8 cellular contexts compared by ENCODE assay signal in genomic region chr11:62974848-62975522, GRCh38. TPM values are rescaled to one million over a fixed set of nuclear protein-coding genes. Genes with fewer than 3 reads are reported as not detected.
DNase-seq lines count a peak whose midpoint lies in the region; ATAC-seq and TF ChIP-seq lines count a peak whose summit lies in the region.

No MANE protein-coding gene starts in this region.

- CTCF ChIA-PET in CD4-positive, alpha-beta T cell (lab: Charles Lee), result interaction anchor here (3.2 kb wide), 1 partner anchor 69 kb away, joined by 18 read pairs; no protein-coding TSS in a partner anchor

- H3K9me3 Mint-ChIP-seq in CD4-positive, alpha-beta T cell, result no peaks in the 10 kb centered on the region
- no peaks in the 10 kb centered on the region for H3K9me3 Mint-ChIP-seq in endothelial cell (ENCODE audit: unreplicated experiment)

- H3K9me3 ChIP-seq in CD4-positive, alpha-beta T cell (ENCODE audit: control insufficient read depth, low read length), result no peaks in the 10 kb centered on the region
- H3K9me3 ChIP-seq in HAP-1 (no peaks in the 10 kb centered on the region), parathyroid adenoma (ENCODE audit: control insufficient read depth, low read length) (no peaks in the 10 kb centered on the region)

- peak; percentile 10 for TF ChIP-seq CTCF in CD4-positive, alpha-beta T cell (IDR thresholded peaks at IDR 0.05)
- no peak for TF ChIP-seq CTCF in endothelial cell (IDR thresholded peaks at IDR 0.05; ENCODE audit: unreplicated experiment)
- peak; percentile 37 for TF ChIP-seq CTCF in parathyroid adenoma (IDR thresholded peaks at IDR 0.05)

- in situ Hi-C loops in HAP-1 (cut with MboI; ENCODE audit: low sequenced_read_pairs) (no loop called here), ACHN (cut with HindIII; ENCODE audit: low pct_ligation_motif_present, low pct_unique_long_range_greater_than_20kb, low sequenced_read_pairs) (no loop called here)

- H3K4me3 ChIP-seq in HAP-1, result no peak overlapping the region
- H3K4me3 ChIP-seq in parathyroid adenoma (ENCODE audit: low read depth, low read length), result no peak overlapping the region

- H3K4me3 Mint-ChIP-seq in CD4-positive, alpha-beta T cell, result no peak overlapping the region
- H3K4me3 Mint-ChIP-seq in endothelial cell (ENCODE audit: unreplicated experiment), result no peak overlapping the region

- POLR2A ChIA-PET in CD4-positive, alpha-beta T cell (lab: Charles Lee), result no interaction called here

- no peaks in the 10 kb centered on the region for H3K36me3 Mint-ChIP-seq in CD4-positive, alpha-beta T cell (ENCODE audit: low read depth)
- peaks cover 12% of the 10 kb centered on the region for H3K36me3 Mint-ChIP-seq in endothelial cell (ENCODE audit: low read depth, unreplicated experiment)

- no peak overlapping the region for H3K9ac ChIP-seq in parathyroid adenoma

- intact Hi-C loops in CD4-positive, alpha-beta T cell (cut with DNase I, micrococcal nuclease), result no loop called here

- DNase-seq in CD4-positive, alpha-beta T cell, result peak in 2 of 10 experiments; percentile 2 to 6
- peak; percentile 56 to 85 for DNase-seq in HAP-1 (ENCODE audit: low spot score in 2 of 2)
- peak; percentile 85 for DNase-seq in NCI-H82 (lab: John Stamatoyannopoulos, UW)
- DNase-seq in endothelial cell (ENCODE audit: low spot score), result peak; percentile 43
- no peak for DNase-seq in ACHN
- no peak for DNase-seq in NCI-H446 treated with DMSO at 0.1 percent for 48 hours (lab: John Stamatoyannopoulos, UW)

- no peaks in the 10 kb centered on the region for H3K4me1 Mint-ChIP-seq in CD4-positive, alpha-beta T cell (ENCODE audit: low read depth)
- peaks cover 3% of the 10 kb centered on the region for H3K4me1 Mint-ChIP-seq in endothelial cell (ENCODE audit: unreplicated experiment)

- H3K4me1 ChIP-seq in HAP-1 (no peaks in the 10 kb centered on the region), parathyroid adenoma (no peaks in the 10 kb centered on the region)

- H3K27ac ChIP-seq in CD4-positive, alpha-beta T cell (ENCODE audit: low read depth, low read length), result no peak overlapping the region
- no peak overlapping the region for H3K27ac ChIP-seq in parathyroid adenoma

- no peak overlapping the region for H2AFZ ChIP-seq in parathyroid adenoma

- H3K27ac Mint-ChIP-seq in CD4-positive, alpha-beta T cell, result no peak overlapping the region
- no peak overlapping the region for H3K27ac Mint-ChIP-seq in endothelial cell (ENCODE audit: unreplicated experiment)

- no peak overlapping the region for H3K4me2 ChIP-seq in parathyroid adenoma (ENCODE audit: low read length)

- no peaks in the 10 kb centered on the region for H3K79me2 ChIP-seq in parathyroid adenoma

- peaks cover 5% of the 10 kb centered on the region for H3K27me3 ChIP-seq in CD4-positive, alpha-beta T cell (ENCODE audit: control insufficient read depth, insufficient read depth, low read length)
- no peaks in the 10 kb centered on the region for H3K27me3 ChIP-seq in HAP-1 (ENCODE audit: low read depth)
- H3K27me3 ChIP-seq in parathyroid adenoma (ENCODE audit: control insufficient read depth, insufficient read depth, low read length), result no peaks in the 10 kb centered on the region

- H3K27me3 Mint-ChIP-seq in CD4-positive, alpha-beta T cell, result peaks cover 43% of the 10 kb centered on the region
- peaks cover 9% of the 10 kb centered on the region for H3K27me3 Mint-ChIP-seq in endothelial cell (ENCODE audit: unreplicated experiment)

- no peak for ATAC-seq in CD4-positive, alpha-beta T cell (ENCODE audit: poor library complexity)
- ATAC-seq in HG03139 (IDR thresholded peaks at IDR 0.05; ENCODE audit: unreplicated experiment), result no peak

- H3K36me3 ChIP-seq in HAP-1 (replicated peaks), result no peaks in the 10 kb centered on the region
- H3K36me3 ChIP-seq in parathyroid adenoma (ENCODE audit: control insufficient read depth, insufficient read depth, low read length), result no peaks in the 10 kb centered on the region

RNA-seq across cellular contexts. Expression of gene SLC22A6, which starts 9.8 kb away (rescaled TPM):
- total RNA-seq in CD4-positive, alpha-beta T cell, result not detected
- not detected for total RNA-seq in endothelial cell (ENCODE audit: unreplicated experiment)

RNA-seq across cellular contexts. Expression of gene SLC22A8, which starts 40.7 kb away (rescaled TPM):
- total RNA-seq in CD4-positive, alpha-beta T cell, result not detected
- total RNA-seq in endothelial cell (ENCODE audit: unreplicated experiment), result not detected

RNA-seq across cellular contexts. Expression of gene CHRM1, which starts 53.8 kb away (rescaled TPM):
- total RNA-seq in CD4-positive, alpha-beta T cell, result not detected
- not detected for total RNA-seq in endothelial cell (ENCODE audit: unreplicated experiment)

Comparison
In these comparisons a context has a peak if more than half of its experiments do, and no peak if none do; other contexts are left out.
1. DNase-seq: peak in HAP-1 (2 of 2), NCI-H82 (single experiment) and endothelial cell (single experiment); none in ACHN (single experiment) and NCI-H446 treated with DMSO at 0.1 percent for 48 hours (single experiment).